In the genomic region with DNA sequence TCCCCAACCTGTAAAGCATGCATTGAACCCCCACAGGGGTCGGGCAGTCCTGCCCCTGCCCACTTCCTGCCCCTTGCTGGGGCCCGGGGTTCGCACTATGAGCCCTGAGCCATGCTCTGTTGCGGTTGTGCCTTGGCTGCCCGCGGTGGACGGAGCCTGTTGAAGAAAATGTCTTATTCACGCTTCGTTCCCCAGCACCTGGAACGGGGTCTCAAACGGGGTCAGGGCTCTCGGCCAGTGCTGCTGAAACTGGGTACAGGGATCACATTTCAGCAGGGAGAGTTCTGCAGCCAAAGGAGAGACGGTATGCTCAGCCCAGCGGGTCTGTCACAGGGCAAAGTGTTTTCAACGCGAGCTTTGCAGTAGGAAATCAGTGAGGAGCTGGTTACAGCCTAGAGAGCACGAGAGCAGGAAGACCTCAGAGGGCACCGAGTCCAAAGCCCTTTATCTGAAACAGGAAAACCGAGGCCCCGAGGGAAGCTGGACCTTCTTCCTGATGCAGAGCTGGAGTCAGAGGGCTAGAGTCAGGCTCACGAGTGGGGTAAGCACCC, we compare ENCODE assay signal across 13 cellular contexts. TPM values are rescaled to one million over a fixed set of nuclear protein-coding genes. Genes with fewer than 3 reads are reported as not detected.
A peak's percentile ranks its signal among the peaks of the same experiment; 100 is the strongest.
DNase-seq lines count a peak whose midpoint lies in the region; ATAC-seq and TF ChIP-seq lines count a peak whose summit lies in the region.
"Had no signal": no experiment of that assay in that cellular context is flagged by ENCODE, and none has a peak within 500 bp of the region (broad histone marks: within the 10 kb centered on the region; RNA-seq: fewer than 3 reads in every experiment).

No MANE protein-coding gene starts in this region.

- peaks cover 4% of the 10 kb centered on the region for H3K27me3 Mint-ChIP-seq in stimulated activated naive CD8-positive, alpha-beta T cell treated with anti-CD3 and anti-CD28 coated beads, Interleukin-15, Interleukin-2, amounts not matched to agents 100 ng/mL and 50 ng/mL, for 24 hours
- H3K27me3 Mint-ChIP-seq in endothelial cell (ENCODE audit: unreplicated experiment): peaks cover 8% of the 10 kb centered on the region

- no peak overlapping the region for H3K23ac ChIP-seq in mesenchymal stem cell (ENCODE audit: low read length in 2 of 2)

- H4K8ac ChIP-seq in mesenchymal stem cell (ENCODE audit: low read length): no peak overlapping the region

- H3K4me1 Mint-ChIP-seq in stimulated activated naive CD8-positive, alpha-beta T cell treated with anti-CD3 and anti-CD28 coated beads, Interleukin-15, Interleukin-2, amounts not matched to agents 100 ng/mL and 50 ng/mL, for 24 hours (ENCODE audit: low read depth): peaks cover 7% of the 10 kb centered on the region
- peaks cover 13% of the 10 kb centered on the region for H3K4me1 Mint-ChIP-seq in endothelial cell (ENCODE audit: unreplicated experiment)
- H3K4me1 Mint-ChIP-seq: B cell had no signal

- no peak overlapping the region for H3K4me2 ChIP-seq in mesenchymal stem cell (ENCODE audit: low read length, poor library complexity, severe bottlenecking)

- H3K4ac ChIP-seq in mesenchymal stem cell (ENCODE audit: low read depth in 1 of 2, low read length in 2 of 2): no peak overlapping the region

- H3K9ac ChIP-seq in mesenchymal stem cell (ENCODE audit: low read length): peak overlapping the region; percentile 39

- H3K79me1 ChIP-seq in mesenchymal stem cell (replicated peaks; ENCODE audit: low read length, poor library complexity, severe bottlenecking): no peaks in the 10 kb centered on the region

- intact Hi-C loops in posterior vena cava (cut with DNase I): loop anchor here (2.0 to 10.0 kb wide), 2 partner anchors 181 kb away; no protein-coding TSS in a partner anchor

- H2BK120ac ChIP-seq in mesenchymal stem cell (ENCODE audit: low read depth, low read length): no peak overlapping the region

- no peak overlapping the region for H2BK5ac ChIP-seq in mesenchymal stem cell (ENCODE audit: low read depth, low read length, poor library complexity, severe bottlenecking)

- no peak overlapping the region for H3K27ac ChIP-seq in mesenchymal stem cell (ENCODE audit: low read length, poor library complexity, severe bottlenecking)

- peaks cover 0 to 8% of the 10 kb centered on the region in 2 experiments for H3K27me3 ChIP-seq in mesenchymal stem cell (ENCODE audit: control insufficient read depth in 1 of 2, insufficient read depth in 1 of 2, low read length in 2 of 2)

- no peak for ATAC-seq in stimulated activated naive CD8-positive, alpha-beta T cell treated with anti-CD3 and anti-CD28 coated beads, Interleukin-15, Interleukin-2, amounts not matched to agents 100 U/mL and 50 U/mL, for 24 hours
- no peak for ATAC-seq in activated CD4-positive, CD25-positive, alpha-beta regulatory T cell treated with anti-CD3 and anti-CD28 coated beads, Interleukin-2, amount 50 U/mL, for 24 hours
- no peak for ATAC-seq in HG03520 (IDR thresholded peaks at IDR 0.05; ENCODE audit: unreplicated experiment)

- H3K36me3 ChIP-seq in mesenchymal stem cell (ENCODE audit: control insufficient read depth in 1 of 2, insufficient read depth in 2 of 2, low read depth in 1 of 2, low read length in 2 of 2): peaks cover 0 to 3% of the 10 kb centered on the region in 2 experiments

- peak overlapping the region in 1 of 2 experiments; percentile 32 for H2BK12ac ChIP-seq in mesenchymal stem cell (ENCODE audit: low read length in 2 of 2)

- peak overlapping the region in 1 of 2 experiments; percentile 31 for H3K18ac ChIP-seq in mesenchymal stem cell (ENCODE audit: low read depth in 1 of 2, low read length in 2 of 2)

- no peaks in the 10 kb centered on the region for H3K9me3 Mint-ChIP-seq in stimulated activated naive CD8-positive, alpha-beta T cell treated with anti-CD3 and anti-CD28 coated beads, Interleukin-15, Interleukin-2, amounts not matched to agents 100 ng/mL and 50 ng/mL, for 24 hours
- H3K9me3 Mint-ChIP-seq in endothelial cell (ENCODE audit: unreplicated experiment): no peaks in the 10 kb centered on the region
- H3K9me3 Mint-ChIP-seq: activated CD4-positive, alpha-beta memory T cell treated with anti-CD3 and anti-CD28 coated beads, Interleukin-2, amount 10 ng/mL, durations not matched to agents 7 days and 5 days; T-helper 1 cell treated with Interleukin-12 subunit alpha and Interleukin-12 subunit beta and Interleukin-4 antibody, amounts not matched to agents 30 μg/mL and 1 μg/mL, for 36 hours had no signal

- H4K91ac ChIP-seq in mesenchymal stem cell (ENCODE audit: low read length): no peak overlapping the region

- WGBS in mesenchymal stem cell: 58% methylated on average over 21 of the region's 21 CpGs

- H3K4me3 ChIP-seq in mesenchymal stem cell (ENCODE audit: insufficient read depth in 1 of 2, low read depth in 1 of 2, low read length in 2 of 2): peak overlapping the region in 1 of 2 experiments; percentile 48

- DNase-seq in stimulated activated naive CD8-positive, alpha-beta T cell treated with anti-CD3 and anti-CD28 coated beads, Interleukin-15, Interleukin-2, amounts not matched to agents 100 U/mL and 50 U/mL, for 24 hours: no peak
- DNase-seq in endothelial cell (ENCODE audit: low spot score): peak; percentile 47
- DNase-seq in mesenchymal stem cell: no peak
- no peak for DNase-seq in NCI-H2081 treated with DMSO at 0.1 percent for 48 hours (lab: John Stamatoyannopoulos, UW)
- DNase-seq in posterior vena cava (ENCODE audit: low spot score): no peak
- DNase-seq: activated CD4-positive, alpha-beta memory T cell treated with anti-CD3 and anti-CD28 coated beads, Interleukin-2, amount 10 ng/mL, durations not matched to agents 7 days and 5 days; amniotic stem cell; NCI-H2107 had no signal

- H3K4me3 Mint-ChIP-seq in stimulated activated naive CD8-positive, alpha-beta T cell treated with anti-CD3 and anti-CD28 coated beads, Interleukin-15, Interleukin-2, amounts not matched to agents 100 ng/mL and 50 ng/mL, for 24 hours: peak overlapping the region; percentile 8
- no peak overlapping the region for H3K4me3 Mint-ChIP-seq in endothelial cell (ENCODE audit: unreplicated experiment)
- H3K4me3 Mint-ChIP-seq: activated CD4-positive, alpha-beta memory T cell treated with anti-CD3 and anti-CD28 coated beads, Interleukin-2, amount 10 ng/mL, durations not matched to agents 7 days and 5 days; B cell; T-helper 1 cell treated with Interleukin-12 subunit alpha and Interleukin-12 subunit beta and Interleukin-4 antibody, amounts not matched to agents 30 μg/mL and 1 μg/mL, for 36 hours had no signal

- H2AK5ac ChIP-seq in mesenchymal stem cell (ENCODE audit: low read length, severe bottlenecking): no peak overlapping the region

- no peak overlapping the region for H2BK15ac ChIP-seq in mesenchymal stem cell (ENCODE audit: low read depth, poor library complexity, severe bottlenecking)

- no peak overlapping the region for H3K27ac Mint-ChIP-seq in stimulated activated naive CD8-positive, alpha-beta T cell treated with anti-CD3 and anti-CD28 coated beads, Interleukin-15, Interleukin-2, amounts not matched to agents 100 ng/mL and 50 ng/mL, for 24 hours
- H3K27ac Mint-ChIP-seq in endothelial cell (ENCODE audit: unreplicated experiment): peak overlapping the region; percentile 57
- H3K27ac Mint-ChIP-seq: activated CD4-positive, alpha-beta memory T cell treated with anti-CD3 and anti-CD28 coated beads, Interleukin-2, amount 10 ng/mL, durations not matched to agents 7 days and 5 days; B cell; T-helper 1 cell treated with Interleukin-12 subunit alpha and Interleukin-12 subunit beta and Interleukin-4 antibody, amounts not matched to agents 30 μg/mL and 1 μg/mL, for 36 hours had no signal

- H3K14ac ChIP-seq in mesenchymal stem cell (ENCODE audit: low read length in 2 of 2): peak overlapping the region in 1 of 2 experiments; percentile 36

- H3K4me1 ChIP-seq in mesenchymal stem cell (ENCODE audit: control insufficient read depth, insufficient read depth, low read depth, low read length): peaks cover 16% of the 10 kb centered on the region

- H3K9me3 ChIP-seq in mesenchymal stem cell (ENCODE audit: control insufficient read depth, low read length): no peaks in the 10 kb centered on the region

- H2AFZ ChIP-seq in mesenchymal stem cell (ENCODE audit: low read depth, low read length): no peak overlapping the region

- no peak for TF ChIP-seq CTCF in endothelial cell (IDR thresholded peaks at IDR 0.05; ENCODE audit: unreplicated experiment)

- no peaks in the 10 kb centered on the region for H3K36me3 Mint-ChIP-seq in stimulated activated naive CD8-positive, alpha-beta T cell treated with anti-CD3 and anti-CD28 coated beads, Interleukin-15, Interleukin-2, amounts not matched to agents 100 ng/mL and 50 ng/mL, for 24 hours (ENCODE audit: low read depth)
- no peaks in the 10 kb centered on the region for H3K36me3 Mint-ChIP-seq in endothelial cell (ENCODE audit: low read depth, unreplicated experiment)

RNA-seq across cellular contexts. Expression of gene AFAP1, which starts 46.3 kb away (rescaled TPM):
- total RNA-seq in endothelial cell (ENCODE audit: unreplicated experiment): 27.8 TPM
- 19.0 TPM for polyA plus RNA-seq in mesenchymal stem cell (2013, experiment 1 of 2)
- polyA plus RNA-seq in mesenchymal stem cell (2013, experiment 2 of 2): 19.1 TPM
- total RNA-seq in posterior vena cava: 10 to 100 TPM; 45.3 TPM
